In genomic region chr3:166013073-166013679, GRCh38 we compare ENCODE assay signal across 9 cellular contexts.
A peak's percentile ranks its signal among the peaks of the same experiment; 100 is the strongest.
DNase-seq lines count a peak whose midpoint lies in the region; ATAC-seq, FAIRE-seq and TF ChIP-seq lines count a peak whose summit lies in the region.
"Had no signal": no experiment of that assay in that cellular context is flagged by ENCODE, and none has a peak within 500 bp of the region (broad histone marks: within the 10 kb centered on the region; RNA-seq: fewer than 3 reads in every experiment).

No MANE protein-coding gene starts in this region.

- FAIRE-seq in RCC 7860 (lab: Jason Lieb, UNC), result peak; percentile 83

- TF ChIP-seq CTCF in fibroblast of villous mesenchyme (IDR thresholded peaks at IDR 0.05; ENCODE audit: insufficient read depth, low read depth, low read length), result peak; percentile 22
- peak in 1 of 2 donors; percentile 41 for TF ChIP-seq CTCF in right atrium auricular region (IDR thresholded peaks at IDR 0.05)

- no peaks in the 10 kb centered on the region for H3K27me3 ChIP-seq in right atrium auricular region

- H3K4me1 Mint-ChIP-seq in activated T-helper 17 cell treated with anti-CD3 and anti-CD28 coated beads, Interleukin-2, amount 50 U/mL, for 72 hours, result no peaks in the 10 kb centered on the region
- H3K4me1 Mint-ChIP-seq: memory B cell had no signal

- H3K27ac Mint-ChIP-seq in activated T-helper 17 cell treated with anti-CD3 and anti-CD28 coated beads, Interleukin-2, amount 50 U/mL, for 72 hours, result no peak overlapping the region
- H3K27ac Mint-ChIP-seq: memory B cell had no signal

- no peak overlapping the region for H3K4me3 Mint-ChIP-seq in activated T-helper 17 cell treated with anti-CD3 and anti-CD28 coated beads, Interleukin-2, amount 50 U/mL, for 72 hours
- H3K4me3 Mint-ChIP-seq: memory B cell had no signal

- DNase-seq in Caki2 (ENCODE audit: low read depth), result peak; percentile 38
- DNase-seq in HT1080 (ENCODE audit: low read depth), result peak; percentile 36
- no peak for DNase-seq in RCC 7860 (ENCODE audit: low spot score)
- peak; percentile 28 for DNase-seq in fibroblast of villous mesenchyme (ENCODE audit: low read depth)
- no peak for DNase-seq in right atrium auricular region (ENCODE audit: low spot score)

- no peaks in the 10 kb centered on the region for H3K36me3 ChIP-seq in right atrium auricular region

- no peak overlapping the region for H3K4me3 ChIP-seq in fibroblast of villous mesenchyme (ENCODE audit: low read depth, low read length)
- H3K4me3 ChIP-seq in right atrium auricular region, result no peak overlapping the region

- H3K27ac ChIP-seq in right atrium auricular region, result no peak overlapping the region

- no peaks in the 10 kb centered on the region for H3K27me3 Mint-ChIP-seq in activated T-helper 17 cell treated with anti-CD3 and anti-CD28 coated beads, Interleukin-2, amount 50 U/mL, for 72 hours
- H3K27me3 Mint-ChIP-seq: memory B cell had no signal

- in situ Hi-C loops in Caki2 (cut with HindIII; ENCODE audit: low pct_unique_long_range_greater_than_20kb, low sequenced_read_pairs), result no loop called here

- no peaks in the 10 kb centered on the region for H3K9me3 ChIP-seq in right atrium auricular region

- H3K36me3 Mint-ChIP-seq in activated T-helper 17 cell treated with anti-CD3 and anti-CD28 coated beads, Interleukin-2, amount 50 U/mL, for 72 hours (ENCODE audit: low read depth), result no peaks in the 10 kb centered on the region
- H3K36me3 Mint-ChIP-seq: memory B cell had no signal

- ATAC-seq in GM21576 (IDR thresholded peaks at IDR 0.05; ENCODE audit: unreplicated experiment) (no peak), GM21825 (IDR thresholded peaks at IDR 0.05; ENCODE audit: unreplicated experiment) (no peak)
- ATAC-seq in activated T-helper 17 cell treated with anti-CD3 and anti-CD28 coated beads, Interleukin-2, amount 50 U/mL, for 72 hours (replicated peaks), result no peak

- no peaks in the 10 kb centered on the region for H3K4me1 ChIP-seq in right atrium auricular region

- H3K9me3 Mint-ChIP-seq in activated T-helper 17 cell treated with anti-CD3 and anti-CD28 coated beads, Interleukin-2, amount 50 U/mL, for 72 hours, result peaks cover 17% of the 10 kb centered on the region

Comparison
In these comparisons a context has a peak if more than half of its experiments do, and no peak if none do; other contexts are left out.
1. DNase-seq: peak in Caki2 (single experiment), HT1080 (single experiment) and fibroblast of villous mesenchyme (single experiment); none in RCC 7860 (single experiment) and right atrium auricular region (single experiment).